ENCODE assay signal across 14 cellular contexts in the genomic region with DNA sequence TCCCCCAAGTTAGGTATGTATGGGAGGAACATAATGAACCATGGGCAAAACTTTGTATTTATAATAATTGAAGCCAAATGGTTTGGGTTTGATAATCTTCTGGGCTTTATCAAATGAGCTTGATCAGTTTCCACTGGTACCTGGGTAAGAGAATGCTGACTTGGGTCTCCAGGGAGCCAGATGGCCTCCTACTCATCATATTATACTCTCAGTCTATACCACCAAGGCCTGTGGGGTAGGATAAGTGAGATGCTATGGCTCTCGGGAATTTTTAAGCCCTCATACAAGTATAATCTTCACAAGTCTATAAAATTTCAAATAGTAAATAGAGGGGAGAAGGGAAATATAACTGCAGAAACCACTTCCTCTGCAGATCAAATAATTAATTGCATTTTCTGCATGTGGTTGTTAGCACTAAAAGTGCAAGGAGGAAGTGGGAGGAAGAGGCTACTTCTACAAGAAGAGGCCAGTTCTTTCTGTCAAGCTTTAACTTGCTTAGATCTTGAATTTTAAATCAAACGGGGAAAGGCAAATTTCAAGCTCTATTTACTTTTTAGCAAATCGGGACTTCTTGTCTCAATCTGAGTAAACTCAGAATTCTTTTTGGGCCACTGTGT.
A peak's percentile ranks its signal among the peaks of the same experiment; 100 is the strongest.
DNase-seq lines count a peak whose midpoint lies in the region; ATAC-seq and TF ChIP-seq lines count a peak whose summit lies in the region.
"Had no signal": no experiment of that assay in that cellular context is flagged by ENCODE, and none has a peak within 500 bp of the region (broad histone marks: within the 10 kb centered on the region; RNA-seq: fewer than 3 reads in every experiment).

No MANE protein-coding gene starts in this region.

- H3K4me3 ChIP-seq in A673 (ENCODE audit: low read depth, low read length, poor library complexity, severe bottlenecking), result no peak overlapping the region
- H3K4me3 ChIP-seq: breast epithelium, esophagus muscularis mucosa had no signal

- intact Hi-C loops in A673 (cut with micrococcal nuclease; ENCODE audit: unreplicated experiment), result no loop called here

- H3K27ac ChIP-seq in A673 (ENCODE audit: low read depth, low read length, poor library complexity, severe bottlenecking), result no peak overlapping the region
- H3K27ac ChIP-seq: 22Rv1, breast epithelium, esophagus muscularis mucosa had no signal

- no peaks in the 10 kb centered on the region for H3K27me3 ChIP-seq in A673 (replicated peaks; ENCODE audit: insufficient read depth, low read depth, low read length, poor library complexity)
- H3K27me3 ChIP-seq: breast epithelium, esophagus muscularis mucosa had no signal

- ATAC-seq in GM19043 (IDR thresholded peaks at IDR 0.05; ENCODE audit: low read depth, unreplicated experiment) (peak; percentile 68), HG03066 (IDR thresholded peaks at IDR 0.05; ENCODE audit: low read depth, unreplicated experiment) (peak; percentile 56)
- ATAC-seq: activated naive CD8-positive, alpha-beta T cell treated with anti-CD3 and anti-CD28 coated beads, Interleukin-2, amount 50 U/mL, for 24 hours had no signal

- DNase-seq in A673 (ENCODE audit: low spot score) (peak; percentile 16), NOMO-1 treated with dmso at 0.1 percent for 144 hours (lab: John Stamatoyannopoulos, UW; ENCODE audit: unreplicated experiment) (peak; percentile 48), ecto neural progenitor cell (ENCODE audit: low spot score) (no peak), HEK293T (ENCODE audit: extremely low spot score) (no peak), SHP77 (lab: John Stamatoyannopoulos, UW) (no peak)
- DNase-seq in stimulated activated CD4-positive, alpha-beta T cell treated with anti-CD3 and anti-CD28 coated beads, Interleukin-15, amount 100 ng/mL, for 24 hours, result no peak
- DNase-seq: activated naive CD8-positive, alpha-beta T cell treated with anti-CD3 and anti-CD28 coated beads, Interleukin-2, amount 50 U/mL, for 24 hours; stimulated activated naive CD4-positive, alpha-beta T cell; trophoblast cell had no signal

- no peak for TF ChIP-seq CTCF in A673 (conservative IDR thresholded peaks at IDR 0.05; ENCODE audit: low read depth, low read length)

- CTCF ChIA-PET in A673 (lab: Charles Lee), result no interaction called here
- CTCF ChIA-PET in HEK293T (lab: Yijun Ruan, JAX), result no interaction called here

- H3K9me3 ChIP-seq in A673 (ENCODE audit: low read depth, low read length, poor library complexity, severe bottlenecking), result no peaks in the 10 kb centered on the region
- H3K9me3 ChIP-seq: breast epithelium, esophagus muscularis mucosa had no signal

- peaks cover 6% of the 10 kb centered on the region for H3K4me1 ChIP-seq in A673 (ENCODE audit: insufficient read depth, low read length, poor library complexity, severe bottlenecking)
- H3K4me1 ChIP-seq: breast epithelium, esophagus muscularis mucosa had no signal

- no peaks in the 10 kb centered on the region for H3K36me3 ChIP-seq in A673 (ENCODE audit: insufficient read depth, low read length, poor library complexity, severe bottlenecking)
- H3K36me3 ChIP-seq: breast epithelium, esophagus muscularis mucosa had no signal

- no TSS peak for BruUV-seq in A673 (replicated peaks; lab: Mats Ljungman, UMichigan)

- POLR2A ChIA-PET in A673 (lab: Charles Lee; ENCODE audit: low non-redundant PET) (no interaction called here), HEK293T (lab: Yijun Ruan, JAX) (no interaction called here)

TF ChIP-seq in HEK293T, 16 proteins besides CTCF, POLR2A, EP300 and RAD21:
- TF ChIP-seq, protein P1, sequence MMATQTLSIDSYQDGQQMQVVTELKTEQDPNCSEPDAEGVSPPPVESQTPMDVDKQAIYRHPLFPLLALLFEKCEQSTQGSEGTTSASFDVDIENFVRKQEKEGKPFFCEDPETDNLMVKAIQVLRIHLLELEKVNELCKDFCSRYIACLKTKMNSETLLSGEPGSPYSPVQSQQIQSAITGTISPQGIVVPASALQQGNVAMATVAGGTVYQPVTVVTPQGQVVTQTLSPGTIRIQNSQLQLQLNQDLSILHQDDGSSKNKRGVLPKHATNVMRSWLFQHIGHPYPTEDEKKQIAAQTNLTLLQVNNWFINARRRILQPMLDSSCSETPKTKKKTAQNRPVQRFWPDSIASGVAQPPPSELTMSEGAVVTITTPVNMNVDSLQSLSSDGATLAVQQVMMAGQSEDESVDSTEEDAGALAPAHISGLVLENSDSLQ (IDR thresholded peaks at IDR 0.05), result no peak
- TF ChIP-seq ELF4 (IDR thresholded peaks at IDR 0.05) (no peak), FOXM1 (IDR thresholded peaks at IDR 0.05; ENCODE audit: borderline replicate concordance) (no peak), L3MBTL2 (conservative IDR thresholded peaks at IDR 0.05) (no peak), NFRKB (IDR thresholded peaks at IDR 0.05) (no peak), HDGF (IDR thresholded peaks at IDR 0.05; ENCODE audit: borderline replicate concordance) (no peak), FOXK2 (IDR thresholded peaks at IDR 0.05) (no peak), ZNF384 (IDR thresholded peaks at IDR 0.05) (no peak), FOXA1 (IDR thresholded peaks at IDR 0.05) (no peak), BHLHE40 (IDR thresholded peaks at IDR 0.05; ENCODE audit: borderline replicate concordance) (no peak), TARDBP (IDR thresholded peaks at IDR 0.05) (no peak), LEF1 (IDR thresholded peaks at IDR 0.05; ENCODE audit: borderline replicate concordance) (no peak), CTBP1 (IDR thresholded peaks at IDR 0.05; ENCODE audit: borderline replicate concordance) (no peak), ARNT (IDR thresholded peaks at IDR 0.05) (no peak)
TF ChIP-seq in HEK293T: peak in this region for 0.

Comparison
In these comparisons a context has a peak if more than half of its experiments do, and no peak if none do; other contexts are left out.
1. DNase-seq: peak in A673 (single experiment) and NOMO-1 treated with dmso at 0.1 percent for 144 hours (single experiment); none in ecto neural progenitor cell (single experiment), HEK293T (single experiment), stimulated activated CD4-positive, alpha-beta T cell treated with anti-CD3 and anti-CD28 coated beads, Interleukin-15, amount 100 ng/mL, for 24 hours (single experiment) and SHP77 (0 of 2).